Comparison of ENCODE assay signal across 8 cellular contexts in the genomic region with DNA sequence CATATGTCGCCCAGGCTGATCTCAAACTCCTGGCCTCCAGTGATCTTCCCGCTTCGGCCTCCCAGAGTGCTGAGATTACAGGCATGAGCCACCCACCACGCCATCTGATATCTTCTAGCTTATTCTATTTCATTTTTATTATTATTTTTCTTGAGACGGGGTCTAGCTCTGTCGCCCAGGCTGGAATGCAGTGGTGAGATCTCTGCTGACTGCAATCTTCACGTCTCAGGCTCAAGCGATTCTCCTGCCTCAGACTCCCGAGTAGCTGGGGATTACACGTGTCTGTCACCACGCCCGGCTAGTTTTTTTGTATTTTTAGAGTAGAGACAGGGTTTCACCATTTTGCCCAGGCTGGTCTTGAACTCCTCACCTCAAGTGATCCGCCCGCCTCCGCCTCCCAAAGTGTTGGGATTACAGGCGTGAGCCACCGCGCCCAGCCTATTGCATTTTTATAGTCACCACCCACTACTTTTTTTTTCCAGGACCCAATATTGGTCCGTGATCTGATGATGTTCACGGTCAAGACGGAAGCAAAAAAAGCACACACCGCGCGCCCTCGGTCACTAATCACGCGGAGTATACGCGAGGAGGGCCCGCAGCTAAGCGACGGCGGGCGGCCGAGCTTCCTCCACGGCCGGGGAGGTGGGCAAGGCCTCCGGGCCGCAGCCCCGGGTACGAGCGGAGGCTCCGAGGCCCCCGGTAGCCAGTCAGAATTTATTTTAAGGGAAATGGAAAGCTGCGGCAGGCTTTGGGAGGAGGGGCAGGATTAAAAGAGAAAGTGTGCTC. TPM values are rescaled to one million over a fixed set of nuclear protein-coding genes. Genes with fewer than 3 reads are reported as not detected.
A peak's percentile ranks its signal among the peaks of the same experiment; 100 is the strongest.
DNase-seq lines count a peak whose midpoint lies in the region; ATAC-seq, FAIRE-seq and TF ChIP-seq lines count a peak whose summit lies in the region.

No MANE protein-coding gene starts in this region.

- no peaks in the 10 kb centered on the region for H3K9me3 ChIP-seq in GM23248 (ENCODE audit: low read depth)
- no peaks in the 10 kb centered on the region for H3K9me3 ChIP-seq in MG63
- H3K9me3 ChIP-seq in GM12878 (replicated peaks; ENCODE audit: control insufficient read depth, insufficient read depth, low read length), result no peaks in the 10 kb centered on the region; the same call in 2 of the 3 replicates
- H3K9me3 ChIP-seq in subcutaneous abdominal adipose tissue (ENCODE audit: control insufficient read depth in 5 of 5, low read length in 5 of 5), result no peaks in the 10 kb centered on the region

- H3K27me3 ChIP-seq in GM23248 (replicated peaks; ENCODE audit: insufficient read depth) (peaks cover 20% of the 10 kb centered on the region), MG63 (no peaks in the 10 kb centered on the region; the same call in 1 of the 2 replicates), GM12878 (replicated peaks in 1 of 2; ENCODE audit: control insufficient read depth in 2 of 2, insufficient read depth in 2 of 2, low read length in 1 of 2) (no peaks in the 10 kb centered on the region), subcutaneous abdominal adipose tissue (ENCODE audit: control insufficient read depth in 5 of 5, insufficient read depth in 4 of 5, low read length in 5 of 5) (peaks cover 6 to 28% (median 25%) of the 10 kb centered on the region in 5 donors)

- TSS peak; percentile 79 for BruUV-seq in GM12878 (replicated peaks; lab: Mats Ljungman, UMichigan)

- H3K4me2 ChIP-seq in GM23248 (ENCODE audit: unreplicated experiment) (peak overlapping the region; percentile 86), GM12878 (ENCODE audit: control insufficient read depth, insufficient read depth) (peak overlapping the region; percentile 75)

- in situ Hi-C loops in GM23248 (cut with MboI) (no loop called here), GM12878 (cut with MboI) (loop anchor here (5.0 kb wide), 1 partner anchor 54 kb away; a partner anchor contains a TSS), GM13976 (cut with MboI; ENCODE audit: low sequenced_read_pairs, unreplicated experiment) (no loop called here)

- SMC1A ChIA-PET in GM12878 (lab: Charles Lee; ENCODE audit: uncharacterized antibody, unreplicated experiment), result interaction anchor here (1.1 to 1.8 kb wide), 5 partner anchors 9 to 54 kb away, joined by 3 to 7 read pairs (median 5); no protein-coding TSS in a partner anchor

- WGBS in GM23248 (ENCODE audit: low coverage in 1 of 2, low lambda C conversion rate in 2 of 2, missing lambda C conversion rate in 2 of 2), 2 experiments, result 11% methylated on average over 45 of the region's 45 CpGs
- 11% methylated on average over 45 of the region's 45 CpGs for WGBS in GM12878 (ENCODE audit: insufficient coverage, insufficient replicate concordance, low lambda C conversion rate, missing lambda C conversion rate)

- peaks cover 11% of the 10 kb centered on the region for H3K4me1 ChIP-seq in GM23248 (ENCODE audit: insufficient read depth)
- H3K4me1 ChIP-seq in GM12878 (ENCODE audit: control insufficient read depth, insufficient read depth, low read length), result no peaks in the 10 kb centered on the region; the same call in none of the 2 replicates
- peaks cover 9 to 27% (median 18%) of the 10 kb centered on the region in 5 donors for H3K4me1 ChIP-seq in subcutaneous abdominal adipose tissue (ENCODE audit: control insufficient read depth in 5 of 5, insufficient read depth in 5 of 5, low read length in 5 of 5)

- H3K9ac ChIP-seq in GM23248 (peak overlapping the region; percentile 93), GM12878 (ENCODE audit: control insufficient read depth, insufficient read depth, low read length) (peak overlapping the region; percentile 78), subcutaneous abdominal adipose tissue (ENCODE audit: low read length in 5 of 5) (peak overlapping the region in 4 of 5 donors; percentile 64 to 75 (median 74))

- H3K4me3 ChIP-seq in GM23248, result peak overlapping the region; percentile 94
- H3K4me3 ChIP-seq in MG63, result peak overlapping the region; percentile 65
- peak overlapping the region; percentile 91 for H3K4me3 ChIP-seq in GM12878
- H3K4me3 ChIP-seq in subcutaneous abdominal adipose tissue (ENCODE audit: low read depth in 1 of 5, low read length in 5 of 5), result peak overlapping the region; percentile 59 to 74 (median 70)

- peaks cover 12% of the 10 kb centered on the region; the same call in 1 of the 2 replicates for H4K20me1 ChIP-seq in GM23248 (ENCODE audit: insufficient read depth)
- H4K20me1 ChIP-seq in GM12878 (ENCODE audit: control insufficient read depth, insufficient read depth), result peaks cover 10% of the 10 kb centered on the region

- no peaks in the 10 kb centered on the region for H3K9me2 ChIP-seq in GM23248 (ENCODE audit: insufficient read depth)

- DNase-seq in GM23248 (peak; percentile 86), MG63 (no peak), GM12878 (ENCODE audit: low read depth, low spot score) (no peak), left colon (peak; percentile 65 to 72), GM13976 (ENCODE audit: low spot score) (no peak)
- DNase-seq in activated CD4-positive, alpha-beta T cell treated with anti-CD3 and anti-CD28 coated beads, Interleukin-2, amount 50 U/mL, for 1 hour, result no peak

- no peak for TF ChIP-seq EP300 in GM12878 (IDR thresholded peaks at IDR 0.05; ENCODE audit: borderline replicate concordance in 1 of 2, control insufficient read depth in 1 of 2, low read depth in 2 of 2, low read length in 2 of 2)

- intact Hi-C loops in GM12878 (cut with micrococcal nuclease; ENCODE audit: unreplicated experiment), result loop anchor here (5.0 to 10.0 kb wide), 4 partner anchors 64 to 264 kb away; a partner anchor contains a TSS
- intact Hi-C loops in left colon (cut with DNase I, micrococcal nuclease), result loop anchor here in 1 of 2 donors (5.0 kb wide), 1 partner anchor 54 kb away; a partner anchor contains a TSS

- FAIRE-seq in GM12878 (lab: Jason Lieb, UNC), result peak; percentile 64

- H3F3A ChIP-seq in GM23248 (ENCODE audit: insufficient read depth), result 0 out of 2 replicates have a peak, but pooled peaks cover 7% of the 10 kb centered on the region

- TF ChIP-seq POLR2A in GM18505 (IDR thresholded peaks at IDR 0.05; ENCODE audit: borderline replicate concordance, extremely low read depth, insufficient read depth, insufficient read length) (peak; percentile 59), GM12878 (IDR thresholded peaks at IDR 0.05; ENCODE audit: low read depth, low read length) (peak; percentile 70)

- H3K79me2 ChIP-seq in GM23248 (ENCODE audit: insufficient read depth) (peaks cover 35% of the 10 kb centered on the region), GM12878 (ENCODE audit: control insufficient read depth, insufficient read depth, low read length) (peaks cover 21% of the 10 kb centered on the region)

- H3K36me3 ChIP-seq in GM23248 (ENCODE audit: low read depth) (peaks cover 12% of the 10 kb centered on the region; the same call in 1 of the 2 replicates), MG63 (peaks cover 23% of the 10 kb centered on the region), GM12878 (ENCODE audit: control insufficient read depth in 2 of 2, insufficient read depth in 2 of 2, low read length in 1 of 2) (peaks cover 3% of the 10 kb centered on the region in 2 experiments), subcutaneous abdominal adipose tissue (ENCODE audit: control insufficient read depth in 5 of 5, insufficient read depth in 5 of 5, low read length in 5 of 5) (peaks cover 0 to 19% (median 15%) of the 10 kb centered on the region in 5 donors)

- CTCF ChIA-PET in GM12878 (lab: Yijun Ruan, JAX), result interaction anchor here (1.2 kb wide), 1 partner anchor 110 kb away, joined by 6 read pairs; no protein-coding TSS in a partner anchor

- TF ChIP-seq RAD21 in GM12878 (IDR thresholded peaks at IDR 0.05; ENCODE audit: insufficient read depth, low read depth, low read length), result no peak

- POLR2A ChIA-PET in GM12878 (lab: Charles Lee), result interaction anchor here (0.9 to 3.1 kb wide), 6 partner anchors 21 to 209 kb away, joined by 4 to 30 read pairs (median 6); a partner anchor contains a TSS

- H3K27ac ChIP-seq in GM23248, result peak overlapping the region; percentile 98
- H3K27ac ChIP-seq in GM12878 (ENCODE audit: control insufficient read depth, insufficient read depth), result peak overlapping the region; percentile 80
- H3K27ac ChIP-seq in subcutaneous abdominal adipose tissue (ENCODE audit: low read depth, low read length), result peak overlapping the region; percentile 75

- H2AFZ ChIP-seq in GM23248 (peak overlapping the region; percentile 92), GM12878 (ENCODE audit: control insufficient read depth, low read depth, low read length) (peak overlapping the region; percentile 86; the same call in 1 of the 2 replicates)

- RAD21 ChIA-PET in GM12878 (lab: Charles Lee; ENCODE audit: unreplicated experiment), result interaction anchor here (0.7 to 2.1 kb wide), 6 partner anchors 18 to 209 kb away, joined by 3 to 17 read pairs (median 4); a partner anchor contains a TSS

- ATAC-seq in GM18505 (IDR thresholded peaks at IDR 0.05; ENCODE audit: unreplicated experiment), result peak; percentile 3
- ATAC-seq in GM12878, result peak; percentile 43
- ATAC-seq in left colon, result peak; percentile 40

- TF ChIP-seq CTCF in GM12878 (IDR thresholded peaks at IDR 0.05 in 2 of 3, conservative IDR thresholded peaks at IDR 0.05 in 1 of 3; ENCODE audit: control insufficient read depth in 2 of 3, extremely low read depth in 1 of 3, insufficient read depth in 1 of 3, low read depth in 3 of 3, low read length in 3 of 3), result no peak
- TF ChIP-seq CTCF in GM13976 (IDR thresholded peaks at IDR 0.05; ENCODE audit: borderline replicate concordance, control extremely low read depth, extremely low read depth, insufficient read depth, missing control alignments), result no peak

RNA-seq across cellular contexts. Expression of a gene that starts 1.1 kb away (rescaled TPM):
- total RNA-seq in GM23248 (2014; rRNA removed; shearing (Covaris generic)), result 28.0 and 30.0 TPM in 2 replicates
- 1.0 and 1.3 TPM in 2 replicates for polyA plus RNA-seq in GM23248 (2016; fragmentation: Nextera tagmentation; extraction: Ambion mirVana)
- total RNA-seq in MG63 (2014; rRNA removed; shearing (Covaris generic); ENCODE audit: low replicate concordance), result 59.2 and 81.7 TPM in 2 replicates
- total RNA-seq in GM12878 (2013; cell fraction: nucleolus; rRNA removed), result 29.3 TPM in 2 replicates
- total RNA-seq in GM12878 (2014; rRNA removed), result 18.0 and 18.9 TPM in 2 replicates
- 13.3 and 16.2 TPM in 2 replicates for total RNA-seq in GM12878 (2014; rRNA removed; fragmentation: Illumina TruSeq; extraction: Trizol)
- total RNA-seq in GM12878 (2021), result 34.3 and 34.9 TPM in 2 replicates
- 10.6 TPM for polyA plus RNA-seq in GM12878 (2011; ENCODE audit: low read depth)
- polyA plus RNA-seq in GM12878 (2011; rRNA removed), result 25.5 and 33.2 TPM in 2 replicates
- polyA plus RNA-seq in GM12878 (2011; cell fraction: cytosol; rRNA removed), result 30.6 and 42.4 TPM in 2 replicates
- polyA plus RNA-seq in GM12878 (2011; cell fraction: nucleus; rRNA removed), result 49.4 and 55.9 TPM in 2 replicates
- 26.7 and 32.9 TPM in 2 replicates for polyA plus RNA-seq in GM12878 (2012)
- 8.9 and 15.1 TPM in 2 replicates for polyA plus RNA-seq in GM12878 (2014; fragmentation: Illumina TruSeq; extraction: Trizol)
- 1 to 10 TPM in 1 of 2 experiments, under 1 TPM in 1; 0.56 to 1.8 TPM for polyA plus RNA-seq in GM12878 (2014; fragmentation: Nextera tagmentation; extraction: Ambion mirVana)
- 29.6 and 30.3 TPM in 2 replicates for polyA plus RNA-seq in GM12878 (2014; rRNA removed)
- polyA plus RNA-seq in GM12878 (2016; fragmentation: Nextera tagmentation; extraction: Ambion mirVana), result 1 to 10 TPM in 1 of 2 experiments, under 1 TPM in 1; 0.79 to 1.4 TPM
- polyA minus RNA-seq in GM12878 (2011; rRNA and poly(A)+ RNA removed), result 25.7 and 36.1 TPM in 2 replicates
- polyA minus RNA-seq in GM12878 (2011; cell fraction: cytosol; rRNA and poly(A)+ RNA removed), result 15.6 and 16.8 TPM in 2 replicates
- polyA minus RNA-seq in GM12878 (2011; cell fraction: nucleus; rRNA and poly(A)+ RNA removed), result 12.8 and 25.0 TPM in 2 replicates
- 10 to 100 TPM; 33.0 to 36.3 TPM for total RNA-seq in left colon

RNA-seq across cellular contexts. Expression of a gene that starts 22.0 kb away (rescaled TPM):
- total RNA-seq in GM23248 (2014; rRNA removed; shearing (Covaris generic)), result 268 and 308 TPM in 2 replicates
- 488 and 493 TPM in 2 replicates for polyA plus RNA-seq in GM23248 (2016; fragmentation: Nextera tagmentation; extraction: Ambion mirVana)
- 1,085 and 1,523 TPM in 2 replicates for total RNA-seq in MG63 (2014; rRNA removed; shearing (Covaris generic); ENCODE audit: low replicate concordance)
- 59.7 and 68.2 TPM in 2 replicates for total RNA-seq in GM12878 (2013; cell fraction: nucleolus; rRNA removed)
- 323 and 324 TPM in 2 replicates for total RNA-seq in GM12878 (2014; rRNA removed)
- total RNA-seq in GM12878 (2014; rRNA removed; fragmentation: Illumina TruSeq; extraction: Trizol), result 210 and 216 TPM in 2 replicates
- total RNA-seq in GM12878 (2021), result 348 and 359 TPM in 2 replicates
- polyA plus RNA-seq in GM12878 (2011; ENCODE audit: low read depth), result 125 TPM
- 273 and 397 TPM in 2 replicates for polyA plus RNA-seq in GM12878 (2011; rRNA removed)
- polyA plus RNA-seq in GM12878 (2011; cell fraction: cytosol; rRNA removed), result 444 and 554 TPM in 2 replicates
- 378 and 385 TPM in 2 replicates for polyA plus RNA-seq in GM12878 (2011; cell fraction: nucleus; rRNA removed)
- polyA plus RNA-seq in GM12878 (2012), result 199 and 211 TPM in 2 replicates
- polyA plus RNA-seq in GM12878 (2014; fragmentation: Illumina TruSeq; extraction: Trizol), result 131 and 219 TPM in 2 replicates
- 100 to 1,000 TPM; 333 to 546 TPM for polyA plus RNA-seq in GM12878 (2014; fragmentation: Nextera tagmentation; extraction: Ambion mirVana)
- 369 and 389 TPM in 2 replicates for polyA plus RNA-seq in GM12878 (2014; rRNA removed)
- polyA plus RNA-seq in GM12878 (2016; fragmentation: Nextera tagmentation; extraction: Ambion mirVana), result 100 to 1,000 TPM; 824 to 857 TPM
- 170 and 184 TPM in 2 replicates for polyA minus RNA-seq in GM12878 (2011; rRNA and poly(A)+ RNA removed)
- polyA minus RNA-seq in GM12878 (2011; cell fraction: cytosol; rRNA and poly(A)+ RNA removed), result 58.0 and 86.2 TPM in 2 replicates
- polyA minus RNA-seq in GM12878 (2011; cell fraction: nucleus; rRNA and poly(A)+ RNA removed), result 32.9 and 52.9 TPM in 2 replicates
- total RNA-seq in left colon, result 100 to 1,000 TPM; 148 to 178 TPM

RNA-seq across cellular contexts. Expression of a gene that starts 22.4 kb away (rescaled TPM):
- 7.5 and 8.8 TPM in 2 replicates for total RNA-seq in GM23248 (2014; rRNA removed; shearing (Covaris generic))
- polyA plus RNA-seq in GM23248 (2016; fragmentation: Nextera tagmentation; extraction: Ambion mirVana) (1.5 and 2.3 TPM in 2 replicates), GM12878 (2011; rRNA removed) (11.7 and 12.1 TPM in 2 replicates), GM12878 (2014; fragmentation: Illumina TruSeq; extraction: Trizol) (7.0 and 8.2 TPM in 2 replicates), GM12878 (2014; fragmentation: Nextera tagmentation; extraction: Ambion mirVana) (1 to 10 TPM; 1.8 to 2.2 TPM), GM12878 (2014; rRNA removed) (20.0 and 21.8 TPM in 2 replicates), GM12878 (2016; fragmentation: Nextera tagmentation; extraction: Ambion mirVana) (1 to 10 TPM; 2.4 to 2.8 TPM)
- 5.8 and 7.5 TPM in 2 replicates for total RNA-seq in MG63 (2014; rRNA removed; shearing (Covaris generic); ENCODE audit: low replicate concordance)
- total RNA-seq in GM12878 (2013; cell fraction: nucleolus; rRNA removed), result 55.6 and 59.3 TPM in 2 replicates
- total RNA-seq in GM12878 (2014; rRNA removed) (8.1 and 12.4 TPM in 2 replicates), GM12878 (2014; rRNA removed; fragmentation: Illumina TruSeq; extraction: Trizol) (6.1 and 6.6 TPM in 2 replicates), GM12878 (2021) (10.4 and 11.1 TPM in 2 replicates), left colon (10 to 100 TPM; 11.3 to 17.2 TPM)
- polyA plus RNA-seq in GM12878 (2011; ENCODE audit: low read depth), result 2.8 TPM
- polyA plus RNA-seq in GM12878 (2011; cell fraction: cytosol; rRNA removed), result 8.8 and 17.7 TPM in 2 replicates
- polyA plus RNA-seq in GM12878 (2011; cell fraction: nucleus; rRNA removed), result 46.7 and 57.7 TPM in 2 replicates
- polyA plus RNA-seq in GM12878 (2012), result 6.1 and 8.3 TPM in 2 replicates
- polyA minus RNA-seq in GM12878 (2011; rRNA and poly(A)+ RNA removed), result 9.8 and 20.6 TPM in 2 replicates
- polyA minus RNA-seq in GM12878 (2011; cell fraction: cytosol; rRNA and poly(A)+ RNA removed), result 6.7 and 7.0 TPM in 2 replicates
- polyA minus RNA-seq in GM12878 (2011; cell fraction: nucleus; rRNA and poly(A)+ RNA removed), result 13.2 and 25.6 TPM in 2 replicates

RNA-seq across cellular contexts. Expression of a gene that starts 55.5 kb away (rescaled TPM):
- 2.9 and 4.2 TPM in 2 replicates for total RNA-seq in GM23248 (2014; rRNA removed; shearing (Covaris generic))
- polyA plus RNA-seq in GM23248 (2016; fragmentation: Nextera tagmentation; extraction: Ambion mirVana), result 0.80 and 1.4 TPM in 2 replicates
- total RNA-seq in MG63 (2014; rRNA removed; shearing (Covaris generic); ENCODE audit: low replicate concordance), result 3.6 and 5.7 TPM in 2 replicates
- 31.6 and 34.9 TPM in 2 replicates for total RNA-seq in GM12878 (2013; cell fraction: nucleolus; rRNA removed)
- total RNA-seq in GM12878 (2014; rRNA removed), result 2.6 and 3.4 TPM in 2 replicates
- total RNA-seq in GM12878 (2014; rRNA removed; fragmentation: Illumina TruSeq; extraction: Trizol), result 3.7 and 4.2 TPM in 2 replicates
- 16.9 and 19.5 TPM in 2 replicates for total RNA-seq in GM12878 (2021)
- polyA plus RNA-seq in GM12878 (2011; ENCODE audit: low read depth), result 3.3 TPM
- 3.4 and 3.5 TPM in 2 replicates for polyA plus RNA-seq in GM12878 (2011; rRNA removed)
- polyA plus RNA-seq in GM12878 (2011; cell fraction: cytosol; rRNA removed), result 4.7 and 5.4 TPM in 2 replicates
- polyA plus RNA-seq in GM12878 (2011; cell fraction: nucleus; rRNA removed), result 9.1 and 18.4 TPM in 2 replicates
- 8.3 and 9.1 TPM in 2 replicates for polyA plus RNA-seq in GM12878 (2012)
- 10.8 and 11.0 TPM in 2 replicates for polyA plus RNA-seq in GM12878 (2014; fragmentation: Illumina TruSeq; extraction: Trizol)
- polyA plus RNA-seq in GM12878 (2014; fragmentation: Nextera tagmentation; extraction: Ambion mirVana), result 1 to 10 TPM in 1 of 2 experiments, under 1 TPM in 1; 0.39 to 1.0 TPM
- polyA plus RNA-seq in GM12878 (2014; rRNA removed), result 7.7 and 9.1 TPM in 2 replicates
- 1 to 10 TPM; 1.6 to 1.7 TPM for polyA plus RNA-seq in GM12878 (2016; fragmentation: Nextera tagmentation; extraction: Ambion mirVana)
- 2.9 and 4.8 TPM in 2 replicates for polyA minus RNA-seq in GM12878 (2011; rRNA and poly(A)+ RNA removed)
- 14.2 and 18.0 TPM in 2 replicates for polyA minus RNA-seq in GM12878 (2011; cell fraction: cytosol; rRNA and poly(A)+ RNA removed)
- 3.1 and 10.1 TPM in 2 replicates for polyA minus RNA-seq in GM12878 (2011; cell fraction: nucleus; rRNA and poly(A)+ RNA removed)
- 10 to 100 TPM; 22.1 to 28.2 TPM for total RNA-seq in left colon

Comparison
In these comparisons a context has a peak if more than half of its experiments do, and no peak if none do; other contexts are left out.
1. DNase-seq: peak in GM23248 (single experiment) and left colon (2 of 2); none in MG63 (single experiment), GM12878 (single experiment), GM13976 (single experiment) and activated CD4-positive, alpha-beta T cell treated with anti-CD3 and anti-CD28 coated beads, Interleukin-2, amount 50 U/mL, for 1 hour (single experiment).
2. Peak in every context shown above with its lines, with median percentiles within 50 percentile points of each other: ATAC-seq, H3K27ac ChIP-seq, H3K4me3 ChIP-seq and H3K9ac ChIP-seq.